ENCODE assay signal across 18 cellular contexts in genomic region chr9:125992557-125992956, GRCh38.
DNase-seq lines count a peak whose midpoint lies in the region; ATAC-seq, FAIRE-seq and TF ChIP-seq lines count a peak whose summit lies in the region.
"Had no signal": no experiment of that assay in that cellular context is flagged by ENCODE, and none has a peak within 500 bp of the region (broad histone marks: within the 10 kb centered on the region; RNA-seq: fewer than 3 reads in every experiment).

No MANE protein-coding gene starts in this region.

- H3K4me3 Mint-ChIP-seq in natural killer cell treated with Interleukin-12 subunit alpha and Interleukin-12 subunit beta and Interleukin-15 and Interleukin-18, amount 100 ng/mL, for 72 hours, result no peak overlapping the region
- no peak overlapping the region for H3K4me3 Mint-ChIP-seq in natural killer cell

- H3K4me2 ChIP-seq in K562 (ENCODE audit: insufficient read depth, low read length), result no peak overlapping the region

- no peak for TF ChIP-seq EP300 in K562 (IDR thresholded peaks at IDR 0.05; ENCODE audit: low read length)

- no peak overlapping the region for H3K27ac Mint-ChIP-seq in natural killer cell treated with Interleukin-12 subunit alpha and Interleukin-12 subunit beta and Interleukin-15 and Interleukin-18, amount 100 ng/mL, for 72 hours
- H3K27ac Mint-ChIP-seq in natural killer cell, result no peak overlapping the region

- no peak for FAIRE-seq in K562 (lab: Jason Lieb, UNC)

- intact Hi-C loops in natural killer cell (cut with micrococcal nuclease), result no loop called here
- intact Hi-C loops in K562 (cut with micrococcal nuclease), result no loop called here
- intact Hi-C loops in lower lobe of right lung (cut with DNase I), result no loop called here

- ATAC-seq in natural killer cell treated with Interleukin-12 subunit alpha and Interleukin-12 subunit beta and Interleukin-15 and Interleukin-18, amount 100 ng/mL, for 72 hours, result no peak
- ATAC-seq in natural killer cell, result no peak
- ATAC-seq in K562, result no peak
- no peak for ATAC-seq in lower lobe of right lung
- ATAC-seq in HG03432 (IDR thresholded peaks at IDR 0.05; ENCODE audit: unreplicated experiment), result no peak
- ATAC-seq in HG03342 (IDR thresholded peaks at IDR 0.05; ENCODE audit: unreplicated experiment), result no peak
- ATAC-seq: HCT116 had no signal

- no peak for TF ChIP-seq RAD21 in K562 (CRISPR knock-in tag; conservative IDR thresholded peaks at IDR 0.05 in 1 of 2, IDR thresholded peaks at IDR 0.05 in 1 of 2)

- TF ChIP-seq CTCF in natural killer cell (IDR thresholded peaks at IDR 0.05), result no peak
- no peak for TF ChIP-seq CTCF in K562 (IDR thresholded peaks at IDR 0.05 in 2 of 3, conservative IDR thresholded peaks at IDR 0.05 in 1 of 3; ENCODE audit: insufficient read depth in 2 of 3, low read depth in 1 of 3, low read length in 3 of 3)
- no peak for TF ChIP-seq CTCF in lower lobe of right lung (IDR thresholded peaks at IDR 0.05)

- H3K27me3 ChIP-seq in K562 (ENCODE audit: control insufficient read depth in 2 of 2, insufficient read depth in 2 of 2, low read length in 2 of 2) (peaks cover 5 to 63% of the 10 kb centered on the region in 2 experiments; a peak in 4 of 5 replicates), lower lobe of right lung (ENCODE audit: low read depth) (no peaks in the 10 kb centered on the region)

- CTCF ChIA-PET in K562 (lab: Yijun Ruan, JAX; ENCODE audit: low intra/inter-chr PET ratio), result no interaction called here

- no peaks in the 10 kb centered on the region for H4K20me1 ChIP-seq in K562 (replicated peaks; ENCODE audit: control insufficient read depth, insufficient read depth, low read length)

- no peak overlapping the region for H3K9ac ChIP-seq in K562 (ENCODE audit: insufficient read depth in 1 of 2, low read depth in 2 of 2, low read length in 2 of 2)

- WGBS in K562 (ENCODE audit: insufficient coverage, low coverage, missing lambda C conversion rate), result 0% methylated on average over 8 of the region's 8 CpGs

- no peaks in the 10 kb centered on the region for H3K36me3 Mint-ChIP-seq in natural killer cell treated with Interleukin-12 subunit alpha and Interleukin-12 subunit beta and Interleukin-15 and Interleukin-18, amount 100 ng/mL, for 72 hours
- no peaks in the 10 kb centered on the region for H3K36me3 Mint-ChIP-seq in natural killer cell

- no peak overlapping the region for H3K4me3 ChIP-seq in K562
- no peak overlapping the region for H3K4me3 ChIP-seq in lower lobe of right lung

- H3K27ac ChIP-seq in K562 (ENCODE audit: extremely low read depth, low read depth, low read length) (no peak overlapping the region), lower lobe of right lung (no peak overlapping the region)
- H3K27ac ChIP-seq: C4-2B had no signal

- peak; percentile 31 for DNase-seq in natural killer cell treated with Interleukin-12 subunit alpha and Interleukin-12 subunit beta and Interleukin-15 and Interleukin-18, amount 100 ng/mL, for 72 hours (ENCODE audit: low spot score)
- DNase-seq in natural killer cell (no peak), K562 (ENCODE audit: extremely low read depth in 1 of 4, low spot score in 3 of 4) (no peak), lower lobe of right lung (peak; percentile 7), islet precursor cell (no peak)
- DNase-seq: DMS 273 treated with DMSO at 0.1 percent for 48 hours, DND-41, KG1, MV-4-11, NCI-H1694 treated with DMSO at 0.1 percent for 48 hours, NCI-H2107, NCI-H226, NCI-H524, NCI-H82 had no signal

- H3K9me3 Mint-ChIP-seq in natural killer cell treated with Interleukin-12 subunit alpha and Interleukin-12 subunit beta and Interleukin-15 and Interleukin-18, amount 100 ng/mL, for 72 hours, result no peaks in the 10 kb centered on the region
- H3K9me3 Mint-ChIP-seq in natural killer cell, result no peaks in the 10 kb centered on the region

- BruUV-seq in K562 (replicated peaks; lab: Mats Ljungman, UMichigan), result no TSS peak

- in situ Hi-C loops in K562 (cut with MboI), result no loop called here

- no peak for TF ChIP-seq POLR2A in K562 (conservative IDR thresholded peaks at IDR 0.05)

- H3K79me2 ChIP-seq in K562 (ENCODE audit: control insufficient read depth, insufficient read depth, low read length), result no peaks in the 10 kb centered on the region

- H3K4me1 ChIP-seq in K562 (replicated peaks in 1 of 2; ENCODE audit: control insufficient read depth in 2 of 2, insufficient read depth in 2 of 2, low read length in 2 of 2) (no peaks in the 10 kb centered on the region), lower lobe of right lung (no peaks in the 10 kb centered on the region)

- no peaks in the 10 kb centered on the region for H3K4me1 Mint-ChIP-seq in natural killer cell treated with Interleukin-12 subunit alpha and Interleukin-12 subunit beta and Interleukin-15 and Interleukin-18, amount 100 ng/mL, for 72 hours (ENCODE audit: low read depth in 2 of 2)
- H3K4me1 Mint-ChIP-seq in natural killer cell, result no peaks in the 10 kb centered on the region

- no peaks in the 10 kb centered on the region for H3K9me1 ChIP-seq in K562 (ENCODE audit: control insufficient read depth, insufficient read depth, low read length)

- POLR2A ChIA-PET in K562 (lab: Yijun Ruan, JAX), result no interaction called here

- H3K27me3 Mint-ChIP-seq in natural killer cell treated with Interleukin-12 subunit alpha and Interleukin-12 subunit beta and Interleukin-15 and Interleukin-18, amount 100 ng/mL, for 72 hours, result no peaks in the 10 kb centered on the region
- H3K27me3 Mint-ChIP-seq in natural killer cell (ENCODE audit: low read depth in 2 of 2), result no peaks in the 10 kb centered on the region

- H3K36me3 ChIP-seq in K562 (ENCODE audit: control insufficient read depth, insufficient read depth, low read length), result no peaks in the 10 kb centered on the region
- no peaks in the 10 kb centered on the region for H3K36me3 ChIP-seq in lower lobe of right lung

- H3K9me3 ChIP-seq in K562 (replicated peaks; ENCODE audit: control insufficient read depth, insufficient read depth, low read depth, low read length) (no peaks in the 10 kb centered on the region), lower lobe of right lung (no peaks in the 10 kb centered on the region)

- H2AFZ ChIP-seq in K562 (ENCODE audit: low read depth, low read length), result no peak overlapping the region

TF ChIP-seq in K562, 482 proteins besides CTCF, POLR2A, EP300 and RAD21:
- no peak for TF ChIP-seq MTA1 (IDR thresholded peaks at IDR 0.05; ENCODE audit: borderline replicate concordance)
- no peak for TF ChIP-seq MEIS2 (IDR thresholded peaks at IDR 0.05; ENCODE audit: partially characterized antibody)
- peak; percentile 60 for TF ChIP-seq USF2 (CRISPR knock-in tag; IDR thresholded peaks at IDR 0.05)
- no peak for TF ChIP-seq TAF1 (IDR thresholded peaks at IDR 0.05; ENCODE audit: control insufficient read depth, extremely low read depth, insufficient read depth, low read length, severe bottlenecking)
- TF ChIP-seq TGIF2 (CRISPR knock-in tag; IDR thresholded peaks at IDR 0.05), result no peak
- no peak for TF ChIP-seq GTF2F1 (IDR thresholded peaks at IDR 0.05; ENCODE audit: low read depth, low read length)
- no peak for TF ChIP-seq HMGXB4 (CRISPR knock-in tag; IDR thresholded peaks at IDR 0.05)
- TF ChIP-seq ZNF551 (CRISPR knock-in tag; IDR thresholded peaks at IDR 0.05), result no peak
- TF ChIP-seq KLF6 (CRISPR knock-in tag; IDR thresholded peaks at IDR 0.05; ENCODE audit: borderline replicate concordance), result no peak
- no peak for TF ChIP-seq SNRNP70 (optimal IDR thresholded peaks at IDR 0.05; ENCODE audit: low read depth, low read length)
- no peak for TF ChIP-seq ZNF707 (CRISPR knock-in tag; conservative IDR thresholded peaks at IDR 0.05)
- TF ChIP-seq ZKSCAN3 (CRISPR knock-in tag; IDR thresholded peaks at IDR 0.05), result no peak
- no peak for TF ChIP-seq PURB (CRISPR knock-in tag; IDR thresholded peaks at IDR 0.05; ENCODE audit: low read depth)
- TF ChIP-seq ZNF431 (CRISPR knock-in tag; IDR thresholded peaks at IDR 0.05), result no peak
- TF ChIP-seq USF1 (CRISPR knock-in tag; IDR thresholded peaks at IDR 0.05), result peak; percentile 71
- TF ChIP-seq BCL6 (CRISPR knock-in tag; IDR thresholded peaks at IDR 0.05), result no peak
- TF ChIP-seq ZNF134 (CRISPR knock-in tag; conservative IDR thresholded peaks at IDR 0.05), result no peak

Comparison
In these comparisons a context has a peak if more than half of its experiments do, and no peak if none do; other contexts are left out.
1. DNase-seq: peak in natural killer cell treated with Interleukin-12 subunit alpha and Interleukin-12 subunit beta and Interleukin-15 and Interleukin-18, amount 100 ng/mL, for 72 hours (single experiment) and lower lobe of right lung (single experiment); none in natural killer cell (single experiment), K562 (0 of 4) and islet precursor cell (single experiment).